Comparison of ENCODE assay signal across 1 cellular context in genomic region chr9:91197232-91198181, GRCh38.
TF ChIP-seq lines count a peak whose summit lies in the region.

No MANE protein-coding gene starts in this region.

TF ChIP-seq in HepG2, 621 proteins besides CTCF, POLR2A, EP300 and RAD21 (continued from another document and continues in another):
- TF ChIP-seq ZBTB7A (CRISPR knock-in tag; IDR thresholded peaks at IDR 0.05) (peak; percentile 72; the same call in 1 of the 2 replicates), ERF (CRISPR knock-in tag; IDR thresholded peaks at IDR 0.05) (peak; percentile 94), SNAPC5 (CRISPR knock-in tag; IDR thresholded peaks at IDR 0.05; ENCODE audit: borderline replicate concordance) (no peak), SP140L (CRISPR knock-in tag; IDR thresholded peaks at IDR 0.05; ENCODE audit: borderline replicate concordance) (0 out of 2 replicates have a peak, but pooled peaks have one; percentile 50), TBP (CRISPR knock-in tag; IDR thresholded peaks at IDR 0.05) (no peak), ZNF589 (CRISPR knock-in tag; conservative IDR thresholded peaks at IDR 0.05) (peak; percentile 86), ZXDC (CRISPR knock-in tag; IDR thresholded peaks at IDR 0.05) (no peak), NFAT5 (CRISPR knock-in tag; IDR thresholded peaks at IDR 0.05) (no peak), ZNF710 (CRISPR knock-in tag; IDR thresholded peaks at IDR 0.05; ENCODE audit: borderline replicate concordance) (peak; percentile 59; the same call in 1 of the 2 replicates), KMT2A (CRISPR knock-in tag; IDR thresholded peaks at IDR 0.05) (peak; percentile 59; the same call in 1 of the 2 replicates), NPAS2 (CRISPR knock-in tag; IDR thresholded peaks at IDR 0.05; ENCODE audit: borderline replicate concordance) (peak; percentile 95; the same call in 1 of the 2 replicates), CREB1 (IDR thresholded peaks at IDR 0.05) (peak; percentile 86), CREB1 (CRISPR knock-in tag; IDR thresholded peaks at IDR 0.05) (peak; percentile 83), KMT2B (CRISPR knock-in tag; IDR thresholded peaks at IDR 0.05) (peak; percentile 70; the same call in 1 of the 2 replicates), FOXA3 (CRISPR knock-in tag; IDR thresholded peaks at IDR 0.05) (peak; percentile 99), SRSF9 (IDR thresholded peaks at IDR 0.05; ENCODE audit: borderline replicate concordance, insufficient read depth, low read depth, low read length, poor library complexity, severe bottlenecking) (no peak), TMF1 (CRISPR knock-in tag; IDR thresholded peaks at IDR 0.05; ENCODE audit: low read depth) (no peak), ZNF7 (CRISPR knock-in tag; IDR thresholded peaks at IDR 0.05) (no peak), ZNF136 (CRISPR knock-in tag; IDR thresholded peaks at IDR 0.05; ENCODE audit: low read depth) (no peak), SNAI1 (CRISPR knock-in tag; IDR thresholded peaks at IDR 0.05; ENCODE audit: borderline replicate concordance) (no peak), DNMT3B (CRISPR knock-in tag; conservative IDR thresholded peaks at IDR 0.05) (peak; percentile 56; the same call in 1 of the 2 replicates), ZNF609 (CRISPR knock-in tag; IDR thresholded peaks at IDR 0.05; ENCODE audit: borderline replicate concordance) (peak; percentile 88; the same call in 1 of the 2 replicates), ZNF839 (CRISPR knock-in tag; IDR thresholded peaks at IDR 0.05; ENCODE audit: borderline replicate concordance) (no peak), ARID4A (CRISPR knock-in tag; IDR thresholded peaks at IDR 0.05; ENCODE audit: borderline replicate concordance) (peak; percentile 70; the same call in 1 of the 2 replicates), NR3C1 (CRISPR knock-in tag; IDR thresholded peaks at IDR 0.05) (no peak), ZNF549 (CRISPR knock-in tag; IDR thresholded peaks at IDR 0.05) (no peak), POGK (CRISPR knock-in tag; conservative IDR thresholded peaks at IDR 0.05) (no peak; the same call in 1 of the 2 replicates), ZBTB10 (CRISPR knock-in tag; IDR thresholded peaks at IDR 0.05; ENCODE audit: borderline replicate concordance) (no peak), ZNF207 (IDR thresholded peaks at IDR 0.05; ENCODE audit: borderline replicate concordance) (no peak), ZNF333 (CRISPR knock-in tag; IDR thresholded peaks at IDR 0.05; ENCODE audit: borderline replicate concordance) (no peak), CEBPG (CRISPR knock-in tag; IDR thresholded peaks at IDR 0.05) (peak; percentile 99)
